ENCODE assay signal across 18 cellular contexts in the genomic region with DNA sequence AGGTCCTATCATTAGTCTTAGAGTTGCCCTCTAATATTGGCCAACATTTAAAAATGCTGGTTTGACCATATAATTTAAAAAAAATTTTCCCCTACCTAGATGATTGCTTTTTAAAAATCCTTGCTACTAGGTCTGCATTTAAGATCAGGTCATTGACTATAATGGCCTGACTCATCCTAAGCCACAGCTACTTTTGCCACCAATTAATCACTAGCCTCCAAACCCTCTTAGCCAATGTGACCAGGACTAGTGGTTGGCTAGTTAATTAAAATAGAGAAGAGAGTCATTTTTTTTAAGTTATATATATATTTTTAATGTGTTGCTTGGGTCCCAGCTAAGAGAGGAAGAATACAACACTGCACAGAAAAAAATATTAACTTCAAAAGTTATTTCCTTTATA. TPM values are rescaled to one million over a fixed set of nuclear protein-coding genes. Genes with fewer than 3 reads are reported as not detected.
DNase-seq lines count a peak whose midpoint lies in the region; ATAC-seq and TF ChIP-seq lines count a peak whose summit lies in the region.
"Had no signal": no experiment of that assay in that cellular context is flagged by ENCODE, and none has a peak within 500 bp of the region (broad histone marks: within the 10 kb centered on the region; RNA-seq: fewer than 3 reads in every experiment).

No MANE protein-coding gene starts in this region.

- ATAC-seq in HG03025 (IDR thresholded peaks at IDR 0.05; ENCODE audit: low FRiP score, unreplicated experiment), result no peak

- in situ Hi-C loops in astrocyte of the spinal cord (cut with HindIII; ENCODE audit: low sequenced_read_pairs), result no loop called here

- peak; percentile 1 for DNase-seq in GM04503 (ENCODE audit: low read depth)
- peak; percentile 7 for DNase-seq in MV-4-11 (lab: John Stamatoyannopoulos, UW)
- DNase-seq in astrocyte of the spinal cord (ENCODE audit: low read depth, low spot score), result peak; percentile 32
- DNase-seq in renal cortical epithelial cell (ENCODE audit: low read depth), result peak; percentile 67
- no peak for DNase-seq in SIG-M5 treated with dmso at 0.1 percent for 504 hours (lab: John Stamatoyannopoulos, UW; ENCODE audit: unreplicated experiment)
- DNase-seq in midbrain (lab: John Stamatoyannopoulos, UW), result no peak
- DNase-seq: DMS153, Kasumi-1, NCI-H1048, NCI-H1694 treated with DMSO at 0.1 percent for 48 hours, NCI-H2171 treated with DMSO at 0.1 percent for 48 hours, NCI-H82, Peyer's patch, SJCRH30, SW 1271 had no signal

- H3K4me3 ChIP-seq in astrocyte of the spinal cord (ENCODE audit: low read depth, low read length), result no peak overlapping the region
- H3K4me3 ChIP-seq: BLaER1 treated with 17β-estradiol and CSF1 and Interleukin-3, amounts not matched to agents 10 nM and 100 nM; HAP-1; Peyer's patch; SJCRH30 had no signal

- no peak for TF ChIP-seq CTCF in astrocyte of the spinal cord (IDR thresholded peaks at IDR 0.05; ENCODE audit: low read depth, low read length)

RNA-seq across cellular contexts. Expression of a gene that starts 57.5 kb away (rescaled TPM):
- 25.0 and 49.7 TPM in 2 replicates for total RNA-seq in renal cortical epithelial cell

RNA-seq across cellular contexts. Expression of a gene that starts 57.5 kb away (rescaled TPM):
- 4.9 and 6.8 TPM in 2 replicates for total RNA-seq in renal cortical epithelial cell

Comparison
In these comparisons a context has a peak if more than half of its experiments do, and no peak if none do; other contexts are left out.
1. DNase-seq: peak in GM04503 (single experiment), MV-4-11 (single experiment), astrocyte of the spinal cord (single experiment) and renal cortical epithelial cell (single experiment); none in SIG-M5 treated with dmso at 0.1 percent for 504 hours (single experiment) and midbrain (single experiment).